Comparison of ENCODE assay signal across 8 cellular contexts in the genomic region with DNA sequence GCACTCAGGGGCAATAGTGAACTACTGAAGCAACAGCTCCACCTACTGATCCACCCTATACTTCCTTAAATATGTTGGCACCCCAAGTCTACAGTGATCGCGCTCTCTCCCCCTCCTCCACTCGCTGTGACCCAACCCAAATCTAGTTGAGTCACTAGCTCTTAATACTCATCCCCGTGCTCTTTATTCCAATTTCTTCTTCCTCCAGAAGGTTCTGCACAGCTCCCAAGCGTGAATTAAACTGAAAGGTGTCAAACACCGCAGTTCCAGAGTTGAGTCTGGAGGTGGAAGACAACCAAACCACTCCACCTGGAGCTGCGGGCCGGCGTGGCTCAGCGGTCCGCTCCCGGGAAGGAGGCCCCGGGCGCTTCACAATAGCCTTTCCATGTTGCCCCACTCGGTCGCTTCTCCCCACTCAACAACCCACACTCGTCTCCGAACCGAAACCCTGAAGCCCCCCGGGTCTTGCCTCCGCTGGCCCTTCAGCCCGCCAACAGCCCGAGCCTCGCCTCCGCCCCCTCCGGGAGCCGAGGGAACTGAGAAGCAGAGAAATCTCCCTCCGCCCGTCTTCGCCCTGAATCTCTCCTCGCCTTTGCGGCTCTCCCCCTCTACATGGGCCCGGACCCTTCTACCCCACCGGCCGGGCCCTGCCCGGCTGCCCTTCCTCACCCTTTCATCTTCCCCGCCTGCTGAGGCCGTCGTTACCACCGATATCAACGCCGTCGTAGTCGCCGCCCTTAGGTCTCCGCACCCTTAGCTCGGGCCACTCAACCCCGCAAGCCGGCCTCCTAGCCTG.
A peak's percentile ranks its signal among the peaks of the same experiment; 100 is the strongest.
DNase-seq lines count a peak whose midpoint lies in the region; ATAC-seq and TF ChIP-seq lines count a peak whose summit lies in the region.

No MANE protein-coding gene starts in this region.

- peak; percentile 54 for ATAC-seq in HG03442 (IDR thresholded peaks at IDR 0.05; ENCODE audit: unreplicated experiment)

- DNase-seq in AG09319 (ENCODE audit: extremely low read depth, low read depth) = peak; percentile 80
- DNase-seq in GM19238 (ENCODE audit: insufficient read length, low spot score) = peak; percentile 39
- DNase-seq in NCI-H510A (lab: John Stamatoyannopoulos, UW) = peak; percentile 36
- DNase-seq in activated CD4-positive, alpha-beta T cell treated with anti-CD3 and anti-CD28 coated beads for 24 hours (ENCODE audit: low read depth in 2 of 2) = peak; percentile 43 to 68
- DNase-seq in choroid plexus epithelial cell (ENCODE audit: low read depth) = peak; percentile 94
- DNase-seq in kidney tubule cell (ENCODE audit: low spot score) = peak; percentile 90
- peak; percentile 83 for DNase-seq in stimulated activated CD4-positive, alpha-beta T cell treated with anti-CD3 and anti-CD28 coated beads, Interleukin-1b, Interleukin-23, amount 100 ng/mL, for 48 hours

- peak overlapping the region; percentile 96 for H3K4me3 ChIP-seq in choroid plexus epithelial cell (ENCODE audit: low read depth, low read length)

- TF ChIP-seq CTCF in AG09319 (IDR thresholded peaks at IDR 0.05; ENCODE audit: low read depth, low read length) (peak; percentile 63), choroid plexus epithelial cell (conservative IDR thresholded peaks at IDR 0.05; ENCODE audit: low read depth, low read length) (peak; percentile 77)

Comparison
In these comparisons a context has a peak if more than half of its experiments do, and no peak if none do; other contexts are left out.
1. Peak in every context shown above with its lines: DNase-seq, ATAC-seq and H3K4me3 ChIP-seq.
2. DNase-seq: peak in every context shown above with its lines; median percentile 94 in choroid plexus epithelial cell; 90 in kidney tubule cell; 83 in stimulated activated CD4-positive, alpha-beta T cell treated with anti-CD3 and anti-CD28 coated beads, Interleukin-1b, Interleukin-23, amount 100 ng/mL, for 48 hours; 80 in AG09319; 56 in activated CD4-positive, alpha-beta T cell treated with anti-CD3 and anti-CD28 coated beads for 24 hours; 39 in GM19238; 36 in NCI-H510A.